In the genomic region with DNA sequence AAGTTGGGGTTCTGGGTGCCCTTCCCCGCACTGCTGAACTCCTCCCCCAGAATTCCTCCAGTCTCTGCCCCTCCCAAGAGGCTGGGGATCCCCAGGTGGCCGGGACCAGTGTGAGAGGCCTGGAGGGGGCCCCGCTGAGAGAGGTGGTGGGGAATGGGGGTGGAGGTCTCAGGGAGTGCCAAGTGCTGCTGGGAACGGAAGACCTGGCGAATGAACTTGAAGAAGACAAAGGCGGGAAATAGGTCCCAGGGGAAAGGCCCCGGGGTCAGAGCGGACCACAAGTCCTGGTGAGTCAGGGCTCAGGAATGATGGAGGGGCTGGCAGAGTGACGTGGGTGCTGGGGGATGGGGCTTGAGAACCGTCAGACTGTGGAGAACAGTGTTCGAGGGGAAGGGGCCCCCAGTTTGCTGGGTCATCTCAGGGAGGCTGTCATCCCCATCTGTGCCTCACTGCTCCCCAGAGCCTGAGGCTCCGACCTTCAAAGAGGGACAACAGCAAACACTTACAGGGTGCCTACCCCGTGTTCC, we compare ENCODE assay signal across 8 cellular contexts.
DNase-seq lines count a peak whose midpoint lies in the region; ATAC-seq and TF ChIP-seq lines count a peak whose summit lies in the region.

No MANE protein-coding gene starts in this region.

- DNase-seq in NCI-H82 (lab: John Stamatoyannopoulos, UW) (peak; percentile 32), NCI-H82 treated with DMSO at 0.1 percent for 48 hours (lab: John Stamatoyannopoulos, UW; ENCODE audit: unreplicated experiment) (no peak), astrocyte of the cerebellum (ENCODE audit: low read depth) (peak; percentile 92), stromal cell of bone marrow (ENCODE audit: low read depth) (peak; percentile 86), inferior parietal cortex (ENCODE audit: extremely low spot score) (no peak)

- ATAC-seq in HG02852 (IDR thresholded peaks at IDR 0.05; ENCODE audit: unreplicated experiment) = no peak
- ATAC-seq in HG02938 (IDR thresholded peaks at IDR 0.05; ENCODE audit: unreplicated experiment) = no peak

- no peak overlapping the region for H3K4me3 ChIP-seq in astrocyte of the cerebellum (ENCODE audit: low read depth, low read length)
- peak overlapping the region; percentile 11 for H3K4me3 ChIP-seq in iPS-18c (ENCODE audit: insufficient read depth, low read depth, low read length)

- no peak for TF ChIP-seq CTCF in astrocyte of the cerebellum (IDR thresholded peaks at IDR 0.05; ENCODE audit: low read depth, low read length, missing control alignments)

- H3K9me3 ChIP-seq in iPS-18c (ENCODE audit: control insufficient read depth, insufficient read depth, low read length) = no peaks in the 10 kb centered on the region

- in situ Hi-C loops in astrocyte of the cerebellum (cut with HindIII; ENCODE audit: low sequenced_read_pairs) = no loop called here

Comparison
In these comparisons a context has a peak if more than half of its experiments do, and no peak if none do; other contexts are left out.
1. DNase-seq: peak in NCI-H82 (single experiment), astrocyte of the cerebellum (single experiment) and stromal cell of bone marrow (single experiment); none in NCI-H82 treated with DMSO at 0.1 percent for 48 hours (single experiment) and inferior parietal cortex (single experiment).